10 cellular contexts compared by ENCODE assay signal in genomic region chr22:25112538-25113253, GRCh38.
A peak's percentile ranks its signal among the peaks of the same experiment; 100 is the strongest.
DNase-seq lines count a peak whose midpoint lies in the region; ATAC-seq and TF ChIP-seq lines count a peak whose summit lies in the region.
"Had no signal": no experiment of that assay in that cellular context is flagged by ENCODE, and none has a peak within 500 bp of the region (broad histone marks: within the 10 kb centered on the region; RNA-seq: fewer than 3 reads in every experiment).

No MANE protein-coding gene starts in this region.

- H3K4me1 ChIP-seq in colonic mucosa, result peaks cover 10% of the 10 kb centered on the region
- peaks cover 34% of the 10 kb centered on the region for H3K4me1 ChIP-seq in thymus (ENCODE audit: control insufficient read depth, insufficient read depth, low read length)

- H3K4me1 Mint-ChIP-seq in activated T-cell treated with anti-CD3 and anti-CD28 coated beads, Interleukin-2, amount 50 U/mL, for 72 hours (ENCODE audit: low read depth), result peaks cover 21% of the 10 kb centered on the region
- H3K4me1 Mint-ChIP-seq in memory B cell, result peaks cover 13% of the 10 kb centered on the region

- H3K9me3 ChIP-seq in colonic mucosa, result no peaks in the 10 kb centered on the region
- H3K9me3 ChIP-seq in thymus (ENCODE audit: control insufficient read depth), result no peaks in the 10 kb centered on the region

- H3K27ac ChIP-seq in colonic mucosa (peak overlapping the region; percentile 83), thymus (ENCODE audit: low read depth) (peak overlapping the region; percentile 64)

- H3K4me3 ChIP-seq in colonic mucosa, result no peak overlapping the region
- peak overlapping the region; percentile 76 for H3K4me3 ChIP-seq in thymus (ENCODE audit: low read length)

- no peak for DNase-seq in activated T-cell treated with anti-CD3 and anti-CD28 coated beads, Interleukin-2, amount 50 U/mL, for 72 hours
- DNase-seq in activated T-cell treated with anti-CD3 and anti-CD28 coated beads for 4 hours (no peak), colonic mucosa (no peak), memory B cell (ENCODE audit: low spot score in 2 of 2) (no peak), DMS 273 (lab: John Stamatoyannopoulos, UW; ENCODE audit: unreplicated experiment) (no peak), Kasumi-1 (lab: John Stamatoyannopoulos, UW) (no peak)
- DNase-seq: NCI-H1092, OCI-M1 had no signal

- H3K9ac ChIP-seq in colonic mucosa (ENCODE audit: low read depth in 2 of 2, low read length in 2 of 2), result peak overlapping the region; percentile 41 to 80

- intact Hi-C loops in colonic mucosa (cut with DNase I), result loop anchor here (5.0 kb wide), 1 partner anchor 60 kb away; no protein-coding TSS in a partner anchor

- H3K27ac Mint-ChIP-seq in activated T-cell treated with anti-CD3 and anti-CD28 coated beads, Interleukin-2, amount 50 U/mL, for 72 hours, result no peak overlapping the region
- H3K27ac Mint-ChIP-seq in memory B cell, result no peak overlapping the region

- no peaks in the 10 kb centered on the region for H3K27me3 ChIP-seq in colonic mucosa
- no peaks in the 10 kb centered on the region for H3K27me3 ChIP-seq in thymus (ENCODE audit: control insufficient read depth, insufficient read depth)

- no peaks in the 10 kb centered on the region for H3K36me3 Mint-ChIP-seq in activated T-cell treated with anti-CD3 and anti-CD28 coated beads, Interleukin-2, amount 50 U/mL, for 72 hours (ENCODE audit: insufficient read depth in 2 of 2)
- no peaks in the 10 kb centered on the region for H3K36me3 Mint-ChIP-seq in memory B cell

- H3K36me3 ChIP-seq in colonic mucosa, result no peaks in the 10 kb centered on the region
- peaks cover 7% of the 10 kb centered on the region for H3K36me3 ChIP-seq in thymus (ENCODE audit: control insufficient read depth, insufficient read depth)

- H3K9me3 Mint-ChIP-seq in activated T-cell treated with anti-CD3 and anti-CD28 coated beads, Interleukin-2, amount 50 U/mL, for 72 hours, result no peaks in the 10 kb centered on the region
- no peaks in the 10 kb centered on the region for H3K9me3 Mint-ChIP-seq in memory B cell

- TF ChIP-seq CTCF in colonic mucosa (IDR thresholded peaks at IDR 0.05), result no peak

- WGBS in thymus, result 84% methylated on average over 20 of the region's 20 CpGs

- no peaks in the 10 kb centered on the region for H3K27me3 Mint-ChIP-seq in activated T-cell treated with anti-CD3 and anti-CD28 coated beads, Interleukin-2, amount 50 U/mL, for 72 hours (ENCODE audit: low read depth)
- H3K27me3 Mint-ChIP-seq in memory B cell, result peaks cover 24% of the 10 kb centered on the region

- peak overlapping the region; percentile 19 to 94 for H3K4me3 Mint-ChIP-seq in activated T-cell treated with anti-CD3 and anti-CD28 coated beads, Interleukin-2, amount 50 U/mL, for 72 hours
- H3K4me3 Mint-ChIP-seq in memory B cell, result peak overlapping the region; percentile 39

- ATAC-seq in activated T-cell treated with anti-CD3 and anti-CD28 coated beads, Interleukin-2, amount 50 U/mL, for 72 hours (replicated peaks in 1 of 2), result no peak
- ATAC-seq in memory B cell (ENCODE audit: low read depth) (no peak), GM21786 (IDR thresholded peaks at IDR 0.05; ENCODE audit: unreplicated experiment) (no peak)
